1 cellular context compared by ENCODE assay signal in genomic region chr3:66609660-66610547, GRCh38.
TF ChIP-seq lines count a peak whose summit lies in the region.

No MANE protein-coding gene starts in this region.

TF ChIP-seq in H1, 55 proteins besides CTCF, POLR2A, EP300 and RAD21 (continued from another document):
- no peak for TF ChIP-seq ATF2 (IDR thresholded peaks at IDR 0.05; ENCODE audit: low read length)
- no peak for TF ChIP-seq JUND (IDR thresholded peaks at IDR 0.05; ENCODE audit: low read length)
- no peak for TF ChIP-seq HDAC2 (IDR thresholded peaks at IDR 0.05; ENCODE audit: borderline replicate concordance in 1 of 2, low read depth in 2 of 2, low read length in 2 of 2)
- TF ChIP-seq NANOG (IDR thresholded peaks at IDR 0.05; ENCODE audit: insufficient read depth, low read depth, low read length, poor library complexity, severe bottlenecking), result no peak
